Comparison of ENCODE assay signal across 8 cellular contexts in genomic region chr5:115625579-115626443, GRCh38. TPM values are rescaled to one million over a fixed set of nuclear protein-coding genes. Genes with fewer than 3 reads are reported as not detected.
A peak's percentile ranks its signal among the peaks of the same experiment; 100 is the strongest.
DNase-seq lines count a peak whose midpoint lies in the region; ATAC-seq, FAIRE-seq and TF ChIP-seq lines count a peak whose summit lies in the region.

TMED7 (minus strand) TSS chr5:115626036; CDS start chr5:115625792, 244 bp downstream.

- no peaks in the 10 kb centered on the region for H3F3A ChIP-seq in Loucy (ENCODE audit: low read depth)

- H3K4me2 ChIP-seq in Loucy (ENCODE audit: low read depth, low read length, poor library complexity, severe bottlenecking) = peak within 1 kb of the TSS; percentile 95

- H3K9ac ChIP-seq in Loucy (ENCODE audit: low read depth, low read length, poor library complexity, severe bottlenecking) = peak within 1 kb of the TSS; percentile 87

- H4K20me1 ChIP-seq in Loucy (ENCODE audit: insufficient read depth, low read length, poor library complexity, severe bottlenecking) = peaks cover 32% of the 10 kb centered on the region

- DNase-seq in EL (peak; percentile 99), H54 (ENCODE audit: insufficient read length, low spot score) (peak; percentile 86), fibroblast of pulmonary artery (ENCODE audit: low read depth) (peak; percentile 98)
- DNase-seq in activated T-helper 9 cell treated with anti-CD3 and anti-CD28 coated beads, Interleukin-2, amount 50 U/mL, for 16 hours (ENCODE audit: low read depth) = peak; percentile 100
- DNase-seq in natural killer cell treated with Interleukin-12 subunit alpha and Interleukin-12 subunit beta and Interleukin-15 and Interleukin-18, amount 100 ng/mL, for 72 hours (ENCODE audit: low spot score) = peak; percentile 100
- peak; percentile 100 for DNase-seq in stimulated activated naive CD8-positive, alpha-beta T cell treated with anti-CD3 and anti-CD28 coated beads, Interleukin-15, Interleukin-2, amounts not matched to agents 100 U/mL and 50 U/mL, for 24 hours

- no peaks in the 10 kb centered on the region for H3K9me3 Mint-ChIP-seq in natural killer cell treated with Interleukin-12 subunit alpha and Interleukin-12 subunit beta and Interleukin-15 and Interleukin-18, amount 100 ng/mL, for 72 hours

- ATAC-seq in natural killer cell treated with Interleukin-12 subunit alpha and Interleukin-12 subunit beta and Interleukin-15 and Interleukin-18, amount 100 ng/mL, for 72 hours = peak; percentile 97 to 98
- peak; percentile 95 for ATAC-seq in stimulated activated naive CD8-positive, alpha-beta T cell treated with anti-CD3 and anti-CD28 coated beads, Interleukin-15, Interleukin-2, amounts not matched to agents 100 U/mL and 50 U/mL, for 24 hours

- FAIRE-seq in H54 (lab: Jason Lieb, UNC) = peak; percentile 95

- H3K27me3 Mint-ChIP-seq in natural killer cell treated with Interleukin-12 subunit alpha and Interleukin-12 subunit beta and Interleukin-15 and Interleukin-18, amount 100 ng/mL, for 72 hours = no peaks in the 10 kb centered on the region

- peaks cover 20 to 21% of the 10 kb centered on the region in 2 donors for H3K4me1 Mint-ChIP-seq in natural killer cell treated with Interleukin-12 subunit alpha and Interleukin-12 subunit beta and Interleukin-15 and Interleukin-18, amount 100 ng/mL, for 72 hours (ENCODE audit: low read depth in 2 of 2)

- peaks cover 50% of the 10 kb centered on the region for H3K79me2 ChIP-seq in Loucy (ENCODE audit: insufficient read depth, low read length)

- no peaks in the 10 kb centered on the region for H3K27me3 ChIP-seq in Loucy (ENCODE audit: insufficient read depth, low read length, poor library complexity, severe bottlenecking)

- TF ChIP-seq CTCF in Loucy (conservative IDR thresholded peaks at IDR 0.05; ENCODE audit: low read length) (no peak), fibroblast of pulmonary artery (IDR thresholded peaks at IDR 0.05; ENCODE audit: low read length, missing control alignments) (no peak)

- no peaks in the 10 kb centered on the region for H3K36me3 ChIP-seq in Loucy (ENCODE audit: insufficient read depth, low read length)

- H3K9me3 ChIP-seq in Loucy (ENCODE audit: insufficient read depth, low read depth, low read length) = no peaks in the 10 kb centered on the region

- H3K4me1 ChIP-seq in Loucy (ENCODE audit: insufficient read depth, low read length, poor library complexity, severe bottlenecking) = peaks cover 19% of the 10 kb centered on the region

- peak within 1 kb of the TSS; percentile 90 for H2AFZ ChIP-seq in Loucy (ENCODE audit: low read length)

- H3K9me2 ChIP-seq in Loucy (replicated peaks; ENCODE audit: low read depth, low read length) = no peaks in the 10 kb centered on the region

- H3K36me3 Mint-ChIP-seq in natural killer cell treated with Interleukin-12 subunit alpha and Interleukin-12 subunit beta and Interleukin-15 and Interleukin-18, amount 100 ng/mL, for 72 hours = no peaks in the 10 kb centered on the region

- H3K4me3 Mint-ChIP-seq in natural killer cell treated with Interleukin-12 subunit alpha and Interleukin-12 subunit beta and Interleukin-15 and Interleukin-18, amount 100 ng/mL, for 72 hours = no peak within 1 kb of the TSS

- TF ChIP-seq POLR2A in H54 (IDR thresholded peaks at IDR 0.05; ENCODE audit: low read depth, low read length) (peak; percentile 92), Raji (IDR thresholded peaks at IDR 0.05; ENCODE audit: insufficient read depth, low read depth, low read length) (peak; percentile 89)

- no peak within 1 kb of the TSS for H3K27ac Mint-ChIP-seq in natural killer cell treated with Interleukin-12 subunit alpha and Interleukin-12 subunit beta and Interleukin-15 and Interleukin-18, amount 100 ng/mL, for 72 hours

- H3K4me3 ChIP-seq in Loucy (ENCODE audit: low read length, poor library complexity, severe bottlenecking) (peak within 1 kb of the TSS; percentile 94), fibroblast of pulmonary artery (replicated peaks; ENCODE audit: low read depth, low read length) (peak within 1 kb of the TSS; percentile 86)

RNA-seq across cellular contexts. Expression of gene TMED7, which starts in this region (rescaled TPM):
- total RNA-seq in natural killer cell treated with Interleukin-12 subunit alpha and Interleukin-12 subunit beta and Interleukin-15 and Interleukin-18, amount 100 ng/mL, for 72 hours = 10 to 100 TPM; 61.6 to 76.1 TPM

Comparison
In these comparisons a context has a peak if more than half of its experiments do, and no peak if none do; other contexts are left out.
1. Peak in every context shown above with its lines: DNase-seq, ATAC-seq and H3K4me3 ChIP-seq.